ENCODE assay signal across 25 cellular contexts in genomic region chr7:123351506-123352225, GRCh38.
DNase-seq lines count a peak whose midpoint lies in the region; ATAC-seq and TF ChIP-seq lines count a peak whose summit lies in the region.
"Had no signal": no experiment of that assay in that cellular context is flagged by ENCODE, and none has a peak within 500 bp of the region (broad histone marks: within the 10 kb centered on the region; RNA-seq: fewer than 3 reads in every experiment).

No MANE protein-coding gene starts in this region.

- H3K79me2 ChIP-seq in neural progenitor cell (ENCODE audit: low read depth) = no peaks in the 10 kb centered on the region

- intact Hi-C loops in activated T-helper 2 cell treated with anti-CD3 and anti-CD28 coated beads, Interferon-gamma antibody, Interleukin-2, Interleukin-4, amounts not matched to agents 10 μg/mL and 5 μg/mL and 100 μg/mL, durations not matched to agents 14 hours and 24 hours and 36 hours (cut with micrococcal nuclease) = no loop called here
- intact Hi-C loops in left cardiac atrium (cut with DNase I) = no loop called here

- H4K20me1 ChIP-seq in neural progenitor cell (ENCODE audit: low read depth) = no peaks in the 10 kb centered on the region
- H4K20me1 ChIP-seq: BLaER1 had no signal

- no peak overlapping the region for H2AFZ ChIP-seq in neural progenitor cell (replicated peaks)

- H3F3A ChIP-seq in neural progenitor cell (ENCODE audit: low read depth) = no peaks in the 10 kb centered on the region

- no peak overlapping the region for H3K4me2 ChIP-seq in neural progenitor cell
- H3K4me2 ChIP-seq: BLaER1 had no signal

- no peaks in the 10 kb centered on the region for H3K36me3 Mint-ChIP-seq in neural progenitor cell
- no peaks in the 10 kb centered on the region for H3K36me3 Mint-ChIP-seq in activated T-helper 2 cell treated with anti-CD3 and anti-CD28 coated beads, Interferon-gamma antibody, Interleukin-2, Interleukin-4, amounts not matched to agents 10 μg/mL and 5 μg/mL and 100 μg/mL, durations not matched to agents 14 hours and 24 hours and 36 hours (ENCODE audit: low read depth)
- H3K36me3 Mint-ChIP-seq: naive thymus-derived CD4-positive, alpha-beta T cell; stimulated activated effector memory CD8-positive, alpha-beta T cell treated with anti-CD3 and anti-CD28 coated beads, Interleukin-12 subunit alpha, Interleukin-12 subunit beta, amount 100 ng/mL, for 72 hours had no signal

- no peak overlapping the region for H3K4me3 ChIP-seq in astrocyte of the spinal cord (ENCODE audit: low read depth, low read length)
- no peak overlapping the region for H3K4me3 ChIP-seq in neural progenitor cell
- H3K4me3 ChIP-seq: BLaER1, ovary, vagina had no signal

- H3K36me3 ChIP-seq in neural progenitor cell = no peaks in the 10 kb centered on the region
- H3K36me3 ChIP-seq: BLaER1, ovary, vagina had no signal

- no peak overlapping the region for H3K4me3 Mint-ChIP-seq in neural progenitor cell
- no peak overlapping the region for H3K4me3 Mint-ChIP-seq in activated T-helper 2 cell treated with anti-CD3 and anti-CD28 coated beads, Interferon-gamma antibody, Interleukin-2, Interleukin-4, amounts not matched to agents 10 μg/mL and 5 μg/mL and 100 μg/mL, durations not matched to agents 14 hours and 24 hours and 36 hours (ENCODE audit: low read depth)
- H3K4me3 Mint-ChIP-seq: activated B cell treated with CpG ODN at 0.5 μM for 24 hours; activated CD4-positive, alpha-beta memory T cell treated with anti-CD3 and anti-CD28 coated beads, Interleukin-2, amount 10 ng/mL, durations not matched to agents 7 days and 5 days; central memory CD8-positive, alpha-beta T cell; naive thymus-derived CD4-positive, alpha-beta T cell; stimulated activated effector memory CD8-positive, alpha-beta T cell treated with anti-CD3 and anti-CD28 coated beads, Interleukin-12 subunit alpha, Interleukin-12 subunit beta, amount 100 ng/mL, for 72 hours; T-helper 2 cell treated with Interferon-gamma antibody and Interleukin-4, amounts not matched to agents 5 μg/mL and 100 μg/mL, for 36 hours had no signal

- no peaks in the 10 kb centered on the region for H3K27me3 Mint-ChIP-seq in neural progenitor cell (ENCODE audit: insufficient read depth, low read depth)
- no peaks in the 10 kb centered on the region for H3K27me3 Mint-ChIP-seq in activated T-helper 2 cell treated with anti-CD3 and anti-CD28 coated beads, Interferon-gamma antibody, Interleukin-2, Interleukin-4, amounts not matched to agents 10 μg/mL and 5 μg/mL and 100 μg/mL, durations not matched to agents 14 hours and 24 hours and 36 hours (ENCODE audit: low read depth)
- H3K27me3 Mint-ChIP-seq: activated B cell treated with CpG ODN at 0.5 μM for 24 hours; activated CD4-positive, alpha-beta memory T cell treated with anti-CD3 and anti-CD28 coated beads, Interleukin-2, amount 10 ng/mL, durations not matched to agents 7 days and 5 days; central memory CD8-positive, alpha-beta T cell had no signal

- H3K9me3 ChIP-seq in neural progenitor cell (ENCODE audit: low read depth) = no peaks in the 10 kb centered on the region
- H3K9me3 ChIP-seq: BLaER1, ovary, vagina had no signal

- H3K9me3 Mint-ChIP-seq in neural progenitor cell = peaks cover 3% of the 10 kb centered on the region
- no peaks in the 10 kb centered on the region for H3K9me3 Mint-ChIP-seq in activated T-helper 2 cell treated with anti-CD3 and anti-CD28 coated beads, Interferon-gamma antibody, Interleukin-2, Interleukin-4, amounts not matched to agents 10 μg/mL and 5 μg/mL and 100 μg/mL, durations not matched to agents 14 hours and 24 hours and 36 hours
- H3K9me3 Mint-ChIP-seq: activated B cell treated with CpG ODN at 0.5 μM for 24 hours; activated CD4-positive, alpha-beta memory T cell treated with anti-CD3 and anti-CD28 coated beads, Interleukin-2, amount 10 ng/mL, durations not matched to agents 7 days and 5 days; T-helper 2 cell treated with Interferon-gamma antibody and Interleukin-4, amounts not matched to agents 5 μg/mL and 100 μg/mL, for 36 hours had no signal

- DNase-seq in NCI-H748 (lab: John Stamatoyannopoulos, UW; ENCODE audit: unreplicated experiment) (peak; percentile 12), NCI-H748 treated with DMSO at 0.1 percent for 48 hours (lab: John Stamatoyannopoulos, UW) (no peak), astrocyte of the spinal cord (ENCODE audit: low read depth, low spot score) (peak; percentile 4), renal cortical epithelial cell (ENCODE audit: low read depth) (peak; percentile 49), neural progenitor cell (ENCODE audit: low spot score) (no peak), left cardiac atrium (no peak)
- DNase-seq in activated T-helper 2 cell treated with anti-CD3 and anti-CD28 coated beads, Interferon-gamma antibody, Interleukin-2, Interleukin-4, amounts not matched to agents 10 μg/mL and 5 μg/mL and 100 μg/mL, durations not matched to agents 14 hours and 24 hours and 36 hours (ENCODE audit: low spot score) = no peak
- DNase-seq: activated B cell treated with CpG ODN at 0.5 μM for 24 hours; activated CD4-positive, alpha-beta memory T cell treated with anti-CD3 and anti-CD28 coated beads, Interleukin-2, amount 10 ng/mL, durations not matched to agents 7 days and 5 days; activated naive CD4-positive, alpha-beta T cell; amygdala; Calu3; kidney glomerular epithelial cell; mesenchymal stem cell; naive thymus-derived CD4-positive, alpha-beta T cell; NCI-H1105 treated with DMSO at 0.1 percent for 48 hours; NK-92 treated with Interleukin-12 subunit alpha and Interleukin-12 subunit beta, amount 100 ng/mL, for 24 hours; ovary had no signal

- no peak for TF ChIP-seq EP300 in Ishikawa (IDR thresholded peaks at IDR 0.05; ENCODE audit: borderline replicate concordance)

- no peak overlapping the region for H3K27ac ChIP-seq in neural progenitor cell
- H3K27ac ChIP-seq: BLaER1, ovary, vagina had no signal

- in situ Hi-C loops in astrocyte of the spinal cord (cut with HindIII; ENCODE audit: low sequenced_read_pairs) = no loop called here

- no peak overlapping the region for H3K9ac ChIP-seq in neural progenitor cell
- H3K9ac ChIP-seq: BLaER1 had no signal

- H3K4me1 Mint-ChIP-seq in neural progenitor cell = peaks cover 19% of the 10 kb centered on the region
- no peaks in the 10 kb centered on the region for H3K4me1 Mint-ChIP-seq in activated T-helper 2 cell treated with anti-CD3 and anti-CD28 coated beads, Interferon-gamma antibody, Interleukin-2, Interleukin-4, amounts not matched to agents 10 μg/mL and 5 μg/mL and 100 μg/mL, durations not matched to agents 14 hours and 24 hours and 36 hours (ENCODE audit: low read depth)
- H3K4me1 Mint-ChIP-seq: activated B cell treated with CpG ODN at 0.5 μM for 24 hours; activated CD4-positive, alpha-beta memory T cell treated with anti-CD3 and anti-CD28 coated beads, Interleukin-2, amount 10 ng/mL, durations not matched to agents 7 days and 5 days; central memory CD8-positive, alpha-beta T cell; naive thymus-derived CD4-positive, alpha-beta T cell; stimulated activated effector memory CD8-positive, alpha-beta T cell treated with anti-CD3 and anti-CD28 coated beads, Interleukin-12 subunit alpha, Interleukin-12 subunit beta, amount 100 ng/mL, for 72 hours had no signal

- H3K27ac Mint-ChIP-seq in neural progenitor cell = no peak overlapping the region
- H3K27ac Mint-ChIP-seq in activated T-helper 2 cell treated with anti-CD3 and anti-CD28 coated beads, Interferon-gamma antibody, Interleukin-2, Interleukin-4, amounts not matched to agents 10 μg/mL and 5 μg/mL and 100 μg/mL, durations not matched to agents 14 hours and 24 hours and 36 hours = no peak overlapping the region
- H3K27ac Mint-ChIP-seq: activated B cell treated with CpG ODN at 0.5 μM for 24 hours; activated CD4-positive, alpha-beta memory T cell treated with anti-CD3 and anti-CD28 coated beads, Interleukin-2, amount 10 ng/mL, durations not matched to agents 7 days and 5 days; naive thymus-derived CD4-positive, alpha-beta T cell; stimulated activated effector memory CD8-positive, alpha-beta T cell treated with anti-CD3 and anti-CD28 coated beads, Interleukin-12 subunit alpha, Interleukin-12 subunit beta, amount 100 ng/mL, for 72 hours; T-helper 2 cell treated with Interferon-gamma antibody and Interleukin-4, amounts not matched to agents 5 μg/mL and 100 μg/mL, for 36 hours had no signal

- H3K27me3 ChIP-seq in neural progenitor cell = no peaks in the 10 kb centered on the region
- H3K27me3 ChIP-seq: BLaER1, ovary, vagina had no signal

- peaks cover 4% of the 10 kb centered on the region for H3K4me1 ChIP-seq in neural progenitor cell
- H3K4me1 ChIP-seq: vagina had no signal

- no peak for TF ChIP-seq RAD21 in Ishikawa (IDR thresholded peaks at IDR 0.05; ENCODE audit: low read depth)

- ATAC-seq in left cardiac atrium = no peak
- ATAC-seq: naive thymus-derived CD4-positive, alpha-beta T cell; sciatic nerve; stimulated activated effector memory CD8-positive, alpha-beta T cell treated with anti-CD3 and anti-CD28 coated beads, Interleukin-12 subunit alpha, Interleukin-12 subunit beta, amount 100 ng/mL, for 72 hours had no signal

- TF ChIP-seq CTCF in astrocyte of the spinal cord (IDR thresholded peaks at IDR 0.05; ENCODE audit: low read depth, low read length) = no peak
- no peak for TF ChIP-seq CTCF in neural progenitor cell (IDR thresholded peaks at IDR 0.05)

TF ChIP-seq in Ishikawa, 13 proteins besides CTCF, POLR2A, EP300 and RAD21:
- peak; percentile 35; the same call in 1 of the 2 replicates for TF ChIP-seq NFIC (IDR thresholded peaks at IDR 0.05)
- TF ChIP-seq MAX (IDR thresholded peaks at IDR 0.05) = no peak
- no peak for TF ChIP-seq CEBPB (IDR thresholded peaks at IDR 0.05)
- no peak for TF ChIP-seq ZBTB7A (IDR thresholded peaks at IDR 0.05; ENCODE audit: low read depth)
- TF ChIP-seq TCF12 (IDR thresholded peaks at IDR 0.05; ENCODE audit: low read depth) = no peak

Comparison
In these comparisons a context has a peak if more than half of its experiments do, and no peak if none do; other contexts are left out.
1. DNase-seq: peak in NCI-H748 (single experiment), astrocyte of the spinal cord (single experiment) and renal cortical epithelial cell (single experiment); none in NCI-H748 treated with DMSO at 0.1 percent for 48 hours (single experiment), neural progenitor cell (single experiment), activated T-helper 2 cell treated with anti-CD3 and anti-CD28 coated beads, Interferon-gamma antibody, Interleukin-2, Interleukin-4, amounts not matched to agents 10 μg/mL and 5 μg/mL and 100 μg/mL, durations not matched to agents 14 hours and 24 hours and 36 hours (single experiment) and left cardiac atrium (single experiment).